ENCODE assay signal across 1 cellular context in the genomic region with DNA sequence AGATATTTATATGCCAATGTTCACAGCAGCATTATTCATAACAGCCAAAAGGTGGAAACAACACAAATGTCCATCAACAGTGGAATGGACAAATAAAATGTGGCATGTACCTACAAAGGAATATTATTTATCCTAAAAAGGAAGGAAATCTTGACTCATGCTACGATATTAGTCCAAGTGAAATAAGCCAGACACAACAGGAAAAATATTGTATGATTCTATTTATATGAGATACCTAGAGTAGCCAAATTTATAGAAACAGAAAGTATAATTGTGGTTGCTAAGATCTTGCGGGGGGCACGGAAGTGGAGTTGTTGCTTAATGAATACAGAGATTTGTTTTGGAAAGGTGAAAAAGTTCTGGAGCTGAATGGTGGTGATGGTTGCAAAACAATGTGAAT.
A peak's percentile ranks its signal among the peaks of the same experiment; 100 is the strongest.
TF ChIP-seq lines count a peak whose summit lies in the region.

No MANE protein-coding gene starts in this region.

TF ChIP-seq in endothelial cell of umbilical vein, 7 proteins besides CTCF, POLR2A, EP300 and RAD21:
- TF ChIP-seq, protein P1, sequence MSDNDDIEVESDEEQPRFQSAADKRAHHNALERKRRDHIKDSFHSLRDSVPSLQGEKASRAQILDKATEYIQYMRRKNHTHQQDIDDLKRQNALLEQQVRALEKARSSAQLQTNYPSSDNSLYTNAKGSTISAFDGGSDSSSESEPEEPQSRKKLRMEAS (IDR thresholded peaks at IDR 0.05; ENCODE audit: insufficient read depth, insufficient read length), result no peak
- TF ChIP-seq MYC (IDR thresholded peaks at IDR 0.05; ENCODE audit: low read depth, low read length) (no peak), JUN (IDR thresholded peaks at IDR 0.05; ENCODE audit: borderline replicate concordance, insufficient read depth, insufficient read length, low read depth) (peak; percentile 84), EZH2 (IDR thresholded peaks at IDR 0.05; ENCODE audit: borderline replicate concordance, low read depth, low read length, severe bottlenecking) (no peak), FOS (IDR thresholded peaks at IDR 0.05; ENCODE audit: borderline replicate concordance, insufficient read depth, low read length) (peak; percentile 43), GATA2 (IDR thresholded peaks at IDR 0.05; ENCODE audit: insufficient read depth, insufficient read length, low read depth, low read length) (no peak), POLR2AphosphoS5 (IDR thresholded peaks at IDR 0.05; ENCODE audit: insufficient read depth, low read depth, low read length) (no peak)
